Comparison of ENCODE assay signal across 8 cellular contexts in the genomic region with DNA sequence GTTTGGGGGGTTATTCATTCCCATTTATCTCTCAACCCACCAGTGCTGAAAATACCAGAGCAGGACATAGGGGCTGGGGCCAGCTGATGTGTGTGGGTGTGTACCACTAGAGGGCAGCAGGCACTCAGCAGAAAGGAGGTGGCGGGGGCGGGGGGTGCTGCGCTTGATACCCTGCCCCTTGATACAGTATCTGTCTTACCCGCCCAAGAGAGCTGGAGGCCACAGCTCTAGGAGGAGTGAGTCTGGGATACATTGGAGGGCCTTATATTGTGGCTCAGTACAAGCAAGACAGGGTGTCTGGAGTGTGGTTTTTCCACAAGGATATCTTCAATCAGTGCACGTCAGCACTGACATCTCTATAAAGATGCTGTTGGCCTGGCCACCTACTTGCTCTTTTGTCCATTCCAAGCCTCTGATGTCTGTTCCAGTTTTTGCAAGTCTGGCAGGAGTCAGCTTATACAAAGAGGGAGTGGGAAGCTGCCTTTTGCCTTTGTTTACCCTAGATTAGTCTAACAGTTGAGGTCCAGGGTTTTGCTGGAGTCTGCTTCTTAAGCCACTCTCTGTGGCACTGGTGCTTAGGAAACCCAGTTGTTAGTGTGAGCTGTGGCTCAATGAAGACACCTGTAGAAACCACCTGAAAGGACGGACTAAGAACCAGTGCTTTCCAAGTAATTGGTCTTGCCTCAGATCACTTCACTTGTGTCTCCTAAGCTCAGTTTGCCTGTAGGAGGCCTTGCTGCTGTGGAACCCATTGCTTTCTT. TPM values are rescaled to one million over a fixed set of nuclear protein-coding genes. Genes with fewer than 3 reads are reported as not detected.
DNase-seq lines count a peak whose midpoint lies in the region; ATAC-seq and TF ChIP-seq lines count a peak whose summit lies in the region.

No MANE protein-coding gene starts in this region.

- DNase-seq in CD1c-positive myeloid dendritic cell (ENCODE audit: extremely low spot score), result peak; percentile 54
- DNase-seq in HEK293T (ENCODE audit: extremely low spot score), result peak; percentile 55
- peak in 4 of 5 experiments; percentile 31 to 73 (median 44) for DNase-seq in T-helper 2 cell
- peak in 25 of 61 donors; percentile 6 to 48 (median 22) for DNase-seq in caudate nucleus (lab: John Stamatoyannopoulos, UW)
- no peak for DNase-seq in kidney epithelial cell (ENCODE audit: low read depth)
- DNase-seq in stimulated activated CD4-positive, alpha-beta T cell treated with anti-CD3 and anti-CD28 coated beads, Interleukin-4, amount 100 ng/mL, for 4 hours, result peak; percentile 41 to 49

- no peaks in the 10 kb centered on the region for H3K27me3 ChIP-seq in kidney epithelial cell (ENCODE audit: control insufficient read depth, insufficient read depth, low read length)

- H3K4me3 ChIP-seq in kidney epithelial cell (ENCODE audit: low read depth, low read length), result no peak overlapping the region

- peak; percentile 92 for TF ChIP-seq CTCF in kidney epithelial cell (IDR thresholded peaks at IDR 0.05; ENCODE audit: insufficient read depth, low read length, poor library complexity, severe bottlenecking)

- CTCF ChIA-PET in HEK293T (lab: Yijun Ruan, JAX), result interaction anchor here (0.5 to 1.8 kb wide), 15 partner anchors 19 to 821 kb away, joined by 3 to 7 read pairs (median 3); partner anchors contain the start of gene DOCK3

- POLR2A ChIA-PET in HEK293T (lab: Yijun Ruan, JAX), result interaction anchor here (0.8 to 3.1 kb wide), 2 partner anchors 20 to 110 kb away, joined by 3 to 16 read pairs; partner anchors contain the start of gene DCAF1

- no peak for ATAC-seq in HG02885 (IDR thresholded peaks at IDR 0.05; ENCODE audit: poor library complexity, unreplicated experiment)
- ATAC-seq in HG02981 (IDR thresholded peaks at IDR 0.05; ENCODE audit: unreplicated experiment), result no peak

- H3K27ac ChIP-seq in caudate nucleus (ENCODE audit: low read depth, low read length), result peak overlapping the region; percentile 6

- H3K36me3 ChIP-seq in kidney epithelial cell (ENCODE audit: control insufficient read depth, insufficient read depth, low read length), result peaks cover 14% of the 10 kb centered on the region

TF ChIP-seq in HEK293T, 16 proteins besides CTCF, POLR2A, EP300 and RAD21:
- 0 out of 2 replicates have a peak, but pooled peaks have one; percentile 45 for TF ChIP-seq HDGF (IDR thresholded peaks at IDR 0.05; ENCODE audit: borderline replicate concordance)
- no peak for TF ChIP-seq NFRKB (IDR thresholded peaks at IDR 0.05)
TF ChIP-seq in HEK293T: peak in this region for 1.

RNA-seq across cellular contexts. Expression of gene RBM15B, which starts 1.5 kb away (rescaled TPM):
- 32.6 and 38.1 TPM in 2 replicates for total RNA-seq in kidney epithelial cell

RNA-seq across cellular contexts. Expression of gene MANF, which starts 4.5 kb away (rescaled TPM):
- 115 and 133 TPM in 2 replicates for total RNA-seq in kidney epithelial cell
